In genomic region chr10:58157076-58157766, GRCh38 we compare ENCODE assay signal across 10 cellular contexts.
DNase-seq lines count a peak whose midpoint lies in the region; ATAC-seq and TF ChIP-seq lines count a peak whose summit lies in the region.
"Had no signal": no experiment of that assay in that cellular context is flagged by ENCODE, and none has a peak within 500 bp of the region (broad histone marks: within the 10 kb centered on the region; RNA-seq: fewer than 3 reads in every experiment).

No MANE protein-coding gene starts in this region.

- peaks cover 15% of the 10 kb centered on the region for H3K4me1 ChIP-seq in osteoblast (ENCODE audit: insufficient read depth, low read length)
- H3K4me1 ChIP-seq in right cardiac atrium (ENCODE audit: control insufficient read depth, insufficient read depth, low read length), result no peaks in the 10 kb centered on the region
- H3K4me1 ChIP-seq: upper lobe of left lung had no signal

- H3K36me3 ChIP-seq in osteoblast (ENCODE audit: insufficient read depth, low read length), result no peaks in the 10 kb centered on the region
- H3K36me3 ChIP-seq: upper lobe of left lung had no signal

- H4K20me1 ChIP-seq in osteoblast (ENCODE audit: insufficient read depth, low read length), result no peaks in the 10 kb centered on the region

- intact Hi-C loops in right cardiac atrium (cut with DNase I), result no loop called here

- no peaks in the 10 kb centered on the region for H3K79me2 ChIP-seq in osteoblast (ENCODE audit: insufficient read depth, low read length)

- DNase-seq in GM03348 (ENCODE audit: low spot score), result peak; percentile 84
- DNase-seq in NCI-H2029 (lab: John Stamatoyannopoulos, UW), result peak; percentile 64
- DNase-seq in brain pericyte (ENCODE audit: low read depth, low spot score), result peak; percentile 37
- peak; percentile 48 for DNase-seq in osteoblast (ENCODE audit: insufficient read length, low spot score, missing footprints)
- DNase-seq in T-helper 17 cell, result no peak
- DNase-seq in right cardiac atrium, result no peak
- DNase-seq: Right ventricle myocardium superior, upper lobe of left lung had no signal

- no peak overlapping the region for H3K27ac Mint-ChIP-seq in T-helper 17 cell

- H3K4me3 ChIP-seq in osteoblast (ENCODE audit: insufficient read depth, low read length), result no peak overlapping the region
- no peak overlapping the region for H3K4me3 ChIP-seq in right cardiac atrium (ENCODE audit: low read length)
- H3K4me3 ChIP-seq: upper lobe of left lung had no signal

- TF ChIP-seq CTCF in osteoblast (IDR thresholded peaks at IDR 0.05; ENCODE audit: extremely low read depth, low read depth, low read length), result no peak

- H3K27ac ChIP-seq in osteoblast (ENCODE audit: low read depth, low read length), result peak overlapping the region; percentile 51
- H3K27ac ChIP-seq in right cardiac atrium (ENCODE audit: low read length), result no peak overlapping the region
- H3K27ac ChIP-seq: upper lobe of left lung had no signal

- peaks cover 2% of the 10 kb centered on the region for H3K4me1 Mint-ChIP-seq in T-helper 17 cell

- WGBS in right cardiac atrium, result 60% methylated on average over 7 of the region's 7 CpGs

- no peak overlapping the region for H3K4me3 Mint-ChIP-seq in T-helper 17 cell

- H3K27me3 ChIP-seq in osteoblast (ENCODE audit: insufficient read depth, low read length) (peaks cover 26% of the 10 kb centered on the region), right cardiac atrium (ENCODE audit: control insufficient read depth, insufficient read depth) (no peaks in the 10 kb centered on the region)
- H3K27me3 ChIP-seq: upper lobe of left lung had no signal

- H3K27me3 Mint-ChIP-seq in T-helper 17 cell, result peaks cover 45% of the 10 kb centered on the region

- no peaks in the 10 kb centered on the region for H3K36me3 Mint-ChIP-seq in T-helper 17 cell (ENCODE audit: low read depth)

- ATAC-seq in HG02840 (IDR thresholded peaks at IDR 0.05; ENCODE audit: low FRiP score, unreplicated experiment) (no peak), T-helper 17 cell (no peak), right cardiac atrium (no peak), GM19467 (IDR thresholded peaks at IDR 0.05; ENCODE audit: unreplicated experiment) (no peak)

- peak overlapping the region; percentile 46 for H3K4me2 ChIP-seq in osteoblast (ENCODE audit: insufficient read depth, low read length)

- H2AFZ ChIP-seq in osteoblast (ENCODE audit: low read length), result no peak overlapping the region

- H3K9me3 ChIP-seq in osteoblast (ENCODE audit: low read depth, low read length) (no peaks in the 10 kb centered on the region), T-helper 17 cell (ENCODE audit: control insufficient read depth, low read length, poor library complexity, severe bottlenecking) (no peaks in the 10 kb centered on the region), right cardiac atrium (ENCODE audit: control insufficient read depth, low read length) (no peaks in the 10 kb centered on the region)
- H3K9me3 ChIP-seq: upper lobe of left lung had no signal

Comparison
In these comparisons a context has a peak if more than half of its experiments do, and no peak if none do; other contexts are left out.
1. DNase-seq: peak in GM03348 (single experiment), NCI-H2029 (single experiment), brain pericyte (single experiment) and osteoblast (single experiment); none in T-helper 17 cell (0 of 3) and right cardiac atrium (0 of 3).